ENCODE assay signal across 11 cellular contexts in genomic region chr11:22521226-22521625, GRCh38.
DNase-seq lines count a peak whose midpoint lies in the region; ATAC-seq and TF ChIP-seq lines count a peak whose summit lies in the region.
"Had no signal": no experiment of that assay in that cellular context is flagged by ENCODE, and none has a peak within 500 bp of the region (broad histone marks: within the 10 kb centered on the region; RNA-seq: fewer than 3 reads in every experiment).

No MANE protein-coding gene starts in this region.

- no peaks in the 10 kb centered on the region for H3K4me1 Mint-ChIP-seq in mesothelial cell of epicardium
- no peaks in the 10 kb centered on the region for H3K4me1 Mint-ChIP-seq in activated T-cell treated with anti-CD3 and anti-CD28 coated beads, Interleukin-2, amount 50 U/mL, for 24 hours (ENCODE audit: low read depth)
- H3K4me1 Mint-ChIP-seq: activated CD4-positive, alpha-beta T cell treated with anti-CD3 and anti-CD28 coated beads, Interleukin-2, amount 10 ng/mL, durations not matched to agents 24 days and 14 days; memory B cell had no signal

- TF ChIP-seq CTCF in omental fat pad (IDR thresholded peaks at IDR 0.05) (no peak), mesothelial cell of epicardium (IDR thresholded peaks at IDR 0.05; ENCODE audit: unreplicated experiment) (no peak)

- no peak overlapping the region for H3K27ac Mint-ChIP-seq in mesothelial cell of epicardium
- H3K27ac Mint-ChIP-seq in activated T-cell treated with anti-CD3 and anti-CD28 coated beads, Interleukin-2, amount 50 U/mL, for 24 hours, result no peak overlapping the region
- H3K27ac Mint-ChIP-seq: activated CD4-positive, alpha-beta T cell treated with anti-CD3 and anti-CD28 coated beads, Interleukin-2, amount 10 ng/mL, durations not matched to agents 24 days and 14 days; memory B cell had no signal

- DNase-seq in RKO (ENCODE audit: low spot score) (peak; percentile 68), kidney glomerular epithelial cell (lab: John Stamatoyannopoulos, UW) (peak; percentile 59), omental fat pad (ENCODE audit: low spot score) (no peak), mesothelial cell of epicardium (ENCODE audit: low spot score in 2 of 2, unreplicated experiment in 2 of 2) (no peak)
- no peak for DNase-seq in activated T-cell treated with anti-CD3 and anti-CD28 coated beads, Interleukin-2, amount 50 U/mL, for 24 hours
- DNase-seq: activated CD4-positive, alpha-beta T cell treated with anti-CD3 and anti-CD28 coated beads, Interleukin-2, amount 10 ng/mL, durations not matched to agents 24 days and 14 days; dermis blood vessel endothelial cell had no signal

- H3K36me3 Mint-ChIP-seq in mesothelial cell of epicardium, result no peaks in the 10 kb centered on the region
- H3K36me3 Mint-ChIP-seq in activated T-cell treated with anti-CD3 and anti-CD28 coated beads, Interleukin-2, amount 50 U/mL, for 24 hours (ENCODE audit: low read depth), result no peaks in the 10 kb centered on the region
- H3K36me3 Mint-ChIP-seq: memory B cell had no signal

- H3K9me3 Mint-ChIP-seq in mesothelial cell of epicardium, result no peaks in the 10 kb centered on the region
- H3K9me3 Mint-ChIP-seq in activated T-cell treated with anti-CD3 and anti-CD28 coated beads, Interleukin-2, amount 50 U/mL, for 24 hours, result no peaks in the 10 kb centered on the region
- H3K9me3 Mint-ChIP-seq: activated CD4-positive, alpha-beta T cell treated with anti-CD3 and anti-CD28 coated beads, Interleukin-2, amount 10 ng/mL, durations not matched to agents 24 days and 14 days had no signal

- no peak overlapping the region for H3K4me3 Mint-ChIP-seq in mesothelial cell of epicardium
- H3K4me3 Mint-ChIP-seq in activated T-cell treated with anti-CD3 and anti-CD28 coated beads, Interleukin-2, amount 50 U/mL, for 24 hours, result no peak overlapping the region
- H3K4me3 Mint-ChIP-seq: activated CD4-positive, alpha-beta T cell treated with anti-CD3 and anti-CD28 coated beads, Interleukin-2, amount 10 ng/mL, durations not matched to agents 24 days and 14 days; memory B cell had no signal

- H3K27me3 Mint-ChIP-seq in mesothelial cell of epicardium (ENCODE audit: low read depth), result no peaks in the 10 kb centered on the region
- H3K27me3 Mint-ChIP-seq in activated T-cell treated with anti-CD3 and anti-CD28 coated beads, Interleukin-2, amount 50 U/mL, for 24 hours, result peaks cover under 1% of the 10 kb centered on the region
- H3K27me3 Mint-ChIP-seq: activated CD4-positive, alpha-beta T cell treated with anti-CD3 and anti-CD28 coated beads, Interleukin-2, amount 10 ng/mL, durations not matched to agents 24 days and 14 days had no signal

- peak; percentile 87 for ATAC-seq in GM18858 (IDR thresholded peaks at IDR 0.05; ENCODE audit: unreplicated experiment)
- peak; percentile 94 for ATAC-seq in HG02870 (IDR thresholded peaks at IDR 0.05; ENCODE audit: unreplicated experiment)
- no peak for ATAC-seq in omental fat pad (ENCODE audit: low FRiP score)
- ATAC-seq in HG03196 (IDR thresholded peaks at IDR 0.05; ENCODE audit: unreplicated experiment), result no peak

Comparison
In these comparisons a context has a peak if more than half of its experiments do, and no peak if none do; other contexts are left out.
1. ATAC-seq: peak in GM18858 (single experiment) and HG02870 (single experiment); none in omental fat pad (single experiment) and HG03196 (single experiment).
2. DNase-seq: peak in RKO (single experiment) and kidney glomerular epithelial cell (single experiment); none in omental fat pad (single experiment), mesothelial cell of epicardium (0 of 2) and activated T-cell treated with anti-CD3 and anti-CD28 coated beads, Interleukin-2, amount 50 U/mL, for 24 hours (single experiment).